ENCODE assay signal across 21 cellular contexts in genomic region chr1:220060876-220061275, GRCh38.
"Had no signal": no experiment of that assay in that cellular context is flagged by ENCODE, and none has a peak within 500 bp of the region (broad histone marks: within the 10 kb centered on the region; RNA-seq: fewer than 3 reads in every experiment).

No MANE protein-coding gene starts in this region.

- DNase-seq: dorsolateral prefrontal cortex; effector CD4-positive, alpha-beta T cell; head of caudate nucleus; left cardiac atrium; left lung; mesenchymal stem cell; midbrain; naive thymus-derived CD4-positive, alpha-beta T cell; right lobe of liver; small intestine; stimulated activated CD4-positive, alpha-beta T cell treated with anti-CD3 and anti-CD28 coated beads, Interleukin-15, amount 100 ng/mL, for 24 hours; stimulated activated CD4-positive, alpha-beta T cell treated with anti-CD3 and anti-CD28 coated beads, Interleukin-2, amount 100 ng/mL, for 48 hours; stimulated activated naive CD4-positive, alpha-beta T cell; stimulated activated naive CD8-positive, alpha-beta T cell treated with anti-CD3 and anti-CD28 coated beads, Interleukin-15, amount 100 ng/mL, for 72 hours; thyroid gland; trophoblast cell had no signal

- H3K4me3 ChIP-seq: dorsolateral prefrontal cortex, left lung, neural progenitor cell, right lobe of liver, thyroid gland, vagina had no signal

- H3K27ac Mint-ChIP-seq: naive thymus-derived CD4-positive, alpha-beta T cell; nephron; neural progenitor cell; progenitor cell of endocrine pancreas had no signal

- H3K27me3 Mint-ChIP-seq: naive thymus-derived CD4-positive, alpha-beta T cell; progenitor cell of endocrine pancreas; stimulated activated naive CD8-positive, alpha-beta T cell treated with anti-CD3 and anti-CD28 coated beads, Interleukin-15, amount 100 ng/mL, for 72 hours had no signal

- H3K9me3 ChIP-seq: left lung, right lobe of liver, thyroid gland, vagina had no signal

- H3K9ac ChIP-seq: neural progenitor cell, parathyroid adenoma had no signal

- H3K9me3 Mint-ChIP-seq: nephron; neural progenitor cell; stimulated activated naive CD8-positive, alpha-beta T cell treated with anti-CD3 and anti-CD28 coated beads, Interleukin-15, amount 100 ng/mL, for 72 hours had no signal

- ATAC-seq: left cardiac atrium; left lung; naive thymus-derived CD4-positive, alpha-beta T cell; right lobe of liver; stimulated activated naive CD8-positive, alpha-beta T cell treated with anti-CD3 and anti-CD28 coated beads, Interleukin-15, amount 100 ng/mL, for 72 hours had no signal

- H3K4me3 Mint-ChIP-seq: naive thymus-derived CD4-positive, alpha-beta T cell; nephron; neural progenitor cell; stimulated activated naive CD8-positive, alpha-beta T cell treated with anti-CD3 and anti-CD28 coated beads, Interleukin-15, amount 100 ng/mL, for 72 hours had no signal

- H3K4me1 Mint-ChIP-seq: nephron, neural progenitor cell had no signal

- H3K27ac ChIP-seq: dorsolateral prefrontal cortex, left lung, neural progenitor cell, parathyroid adenoma, right lobe of liver, thyroid gland, vagina had no signal

- H3K4me1 ChIP-seq: left lung, parathyroid adenoma, right lobe of liver, thyroid gland, vagina had no signal

- H3K27me3 ChIP-seq: dorsolateral prefrontal cortex, left lung, neural progenitor cell, right lobe of liver, thyroid gland, vagina had no signal
